10 cellular contexts compared by ENCODE assay signal in genomic region chr6:107655245-107655644, GRCh38.
A peak's percentile ranks its signal among the peaks of the same experiment; 100 is the strongest.
DNase-seq lines count a peak whose midpoint lies in the region; ATAC-seq and TF ChIP-seq lines count a peak whose summit lies in the region.
"Had no signal": no experiment of that assay in that cellular context is flagged by ENCODE, and none has a peak within 500 bp of the region (broad histone marks: within the 10 kb centered on the region; RNA-seq: fewer than 3 reads in every experiment).

No MANE protein-coding gene starts in this region.

- H3K56ac ChIP-seq in IMR-90 (ENCODE audit: extremely low read depth, insufficient read depth, low read length) = no peak overlapping the region

- no peaks in the 10 kb centered on the region for H3K4me1 ChIP-seq in DND-41 (ENCODE audit: insufficient read depth, low read length)
- peaks cover 25% of the 10 kb centered on the region for H3K4me1 ChIP-seq in IMR-90 (ENCODE audit: control insufficient read depth, insufficient read depth, low read length)
- H3K4me1 ChIP-seq in adipocyte (ENCODE audit: control insufficient read depth, insufficient read depth, low read length) = peaks cover 48% of the 10 kb centered on the region

- H3K9me3 ChIP-seq in DND-41 (ENCODE audit: insufficient read depth, low read length, severe bottlenecking) = no peaks in the 10 kb centered on the region
- H3K9me3 ChIP-seq in IMR-90 (ENCODE audit: control insufficient read depth, insufficient read depth, low read length) = peaks cover 2% of the 10 kb centered on the region
- no peaks in the 10 kb centered on the region for H3K9me3 ChIP-seq in adipocyte (ENCODE audit: control insufficient read depth, low read length)

- no peak overlapping the region for H4K8ac ChIP-seq in IMR-90 (ENCODE audit: low read depth in 2 of 2, low read length in 2 of 2)

- H3K4ac ChIP-seq in IMR-90 (ENCODE audit: low read depth, low read length) = no peak overlapping the region

- H3K36me3 ChIP-seq in DND-41 (ENCODE audit: insufficient read depth, low read length) (no peaks in the 10 kb centered on the region), IMR-90 (ENCODE audit: control insufficient read depth, insufficient read depth, low read length) (no peaks in the 10 kb centered on the region), adipocyte (ENCODE audit: control insufficient read depth, insufficient read depth, low read length, severe bottlenecking) (no peaks in the 10 kb centered on the region)

- H2AFZ ChIP-seq in DND-41 (ENCODE audit: low read depth, low read length) (no peak overlapping the region), IMR-90 (replicated peaks; ENCODE audit: low read length, poor library complexity) (no peak overlapping the region)

- H3K14ac ChIP-seq in IMR-90 (replicated peaks; ENCODE audit: low read depth, low read length) = no peak overlapping the region

- in situ Hi-C loops in IMR-90 (cut with MboI; ENCODE audit: low sequenced_read_pairs) = no loop called here

- no peak overlapping the region for H2AK9ac ChIP-seq in IMR-90 (replicated peaks; ENCODE audit: low read depth, low read length, poor library complexity)

- H3K27ac ChIP-seq in DND-41 (ENCODE audit: low read length) = no peak overlapping the region
- H3K27ac ChIP-seq in IMR-90 (ENCODE audit: insufficient read depth, low read length) = no peak overlapping the region; the same call in 1 of the 2 replicates

- peak; percentile 67; the same call in 2 of the 3 replicates for ATAC-seq in DND-41 (ENCODE audit: insufficient read depth, low read depth)
- no peak for ATAC-seq in IMR-90 (ENCODE audit: low read depth)
- ATAC-seq in HG02610 (IDR thresholded peaks at IDR 0.05; ENCODE audit: unreplicated experiment) = no peak

- H2BK5ac ChIP-seq in IMR-90 (ENCODE audit: low read depth, low read length, poor library complexity, severe bottlenecking) = no peak overlapping the region

- H3K4me3 ChIP-seq in DND-41 (ENCODE audit: low read depth in 1 of 2, low read length in 2 of 2) = no peak overlapping the region
- no peak overlapping the region for H3K4me3 ChIP-seq in IMR-90 (ENCODE audit: insufficient read depth, low read depth, low read length)
- H3K4me3 ChIP-seq in adipocyte (ENCODE audit: low read length) = no peak overlapping the region

- H3K4me2 ChIP-seq in DND-41 (ENCODE audit: insufficient read depth, low read length) (no peak overlapping the region), IMR-90 (ENCODE audit: low read depth, low read length) (no peak overlapping the region)

- no peak overlapping the region for H2BK15ac ChIP-seq in IMR-90 (ENCODE audit: low read depth, low read length)

- H2AK5ac ChIP-seq in IMR-90 (ENCODE audit: low read depth, low read length) = no peak overlapping the region

- no peak overlapping the region for H4K91ac ChIP-seq in IMR-90 (ENCODE audit: insufficient read depth, low read depth, low read length)

- H2BK120ac ChIP-seq in IMR-90 (ENCODE audit: low read depth, low read length) = no peak overlapping the region

- peak; percentile 20 for DNase-seq in DND-41
- DNase-seq in IMR-90 = no peak
- no peak for DNase-seq in adipocyte (ENCODE audit: low read depth)
- peak; percentile 17 to 48 for DNase-seq in lung microvascular endothelial cell (ENCODE audit: low read depth in 2 of 2)
- DNase-seq in RPMI8226 = no peak
- DNase-seq in T-helper 9 cell = no peak
- no peak for DNase-seq in NCI-H510A treated with DMSO at 0.1 percent for 48 hours (lab: John Stamatoyannopoulos, UW)
- DNase-seq: activated CD4-positive, alpha-beta T cell treated with anti-CD3 and anti-CD28 coated beads for 48 hours; stimulated activated CD4-positive, alpha-beta T cell treated with anti-CD3 and anti-CD28 coated beads, Interleukin-2, amount 100 ng/mL, for 24 hours had no signal

- no peak for TF ChIP-seq POLR2A in IMR-90 (IDR thresholded peaks at IDR 0.05; ENCODE audit: low read depth, low read length)

- POLR2A ChIA-PET in IMR-90 (lab: Charles Lee; ENCODE audit: unreplicated experiment) = no interaction called here

- WGBS in IMR-90 (ENCODE audit: extremely low coverage in 2 of 2, insufficient read length in 1 of 2), 2 experiments = no CpG with 5 or more reads among the region's 4 CpGs

- H2BK20ac ChIP-seq in IMR-90 (ENCODE audit: low read depth, low read length) = no peak overlapping the region

- BruUV-seq in IMR-90 (replicated peaks; lab: Mats Ljungman, UMichigan) = no TSS peak

- CTCF ChIA-PET in IMR-90 (lab: Yijun Ruan, JAX) = interaction anchor here (0.6 to 0.9 kb wide), 3 partner anchors 11 to 366 kb away, joined by 3 read pairs; no protein-coding TSS in a partner anchor

- no peak overlapping the region; the same call in 1 of the 2 replicates for H3K18ac ChIP-seq in IMR-90 (ENCODE audit: low read depth, low read length)

- peaks cover 7% of the 10 kb centered on the region for H3K9me1 ChIP-seq in IMR-90 (ENCODE audit: insufficient read depth, low read length)

- TF ChIP-seq CTCF in DND-41 (IDR thresholded peaks at IDR 0.05; ENCODE audit: borderline replicate concordance, extremely low read depth, low read length, poor library complexity, severe bottlenecking) = peak; percentile 59
- no peak for TF ChIP-seq CTCF in IMR-90 (conservative IDR thresholded peaks at IDR 0.05; ENCODE audit: low read depth, low read length)

- TF ChIP-seq RAD21 in IMR-90 (IDR thresholded peaks at IDR 0.05; ENCODE audit: low read length) = no peak

- peak overlapping the region; percentile 8; the same call in 1 of the 2 replicates for H4K5ac ChIP-seq in IMR-90 (ENCODE audit: low read depth, low read length)

- intact Hi-C loops in IMR-90 (cut with micrococcal nuclease) = loop anchor here (1.0 to 5.0 kb wide), 2 partner anchors 9 to 523 kb away; no protein-coding TSS in a partner anchor

- dilution Hi-C loops in IMR-90 (cut with HindIII; ENCODE audit: low sequenced_read_pairs, unreplicated experiment) = no loop called here

- no peak overlapping the region for H3K23ac ChIP-seq in IMR-90 (ENCODE audit: low read depth, low read length)

- H4K20me1 ChIP-seq in DND-41 (ENCODE audit: insufficient read depth, low read length) (no peaks in the 10 kb centered on the region), IMR-90 (ENCODE audit: insufficient read depth, low read length) (peaks cover 6% of the 10 kb centered on the region; the same call in 1 of the 2 replicates)

- H3K27me3 ChIP-seq in DND-41 (ENCODE audit: insufficient read depth, low read length, poor library complexity) = no peaks in the 10 kb centered on the region
- no peaks in the 10 kb centered on the region for H3K27me3 ChIP-seq in IMR-90 (ENCODE audit: control insufficient read depth, insufficient read depth, low read length)
- no peaks in the 10 kb centered on the region for H3K27me3 ChIP-seq in adipocyte (replicated peaks; ENCODE audit: control insufficient read depth, insufficient read depth, low read length)

- H3K9ac ChIP-seq in DND-41 (ENCODE audit: low read depth, low read length) (no peak overlapping the region), IMR-90 (ENCODE audit: low read depth, low read length) (no peak overlapping the region), adipocyte (ENCODE audit: low read length) (peak overlapping the region; percentile 65)

- H3K79me2 ChIP-seq in DND-41 (ENCODE audit: insufficient read depth, low read length) = no peaks in the 10 kb centered on the region

- peaks cover 0 to 2% of the 10 kb centered on the region in 2 experiments; a peak in 1 of 4 replicates for H3K79me1 ChIP-seq in IMR-90 (ENCODE audit: low read depth in 1 of 2, low read length in 2 of 2)

TF ChIP-seq in IMR-90, 13 proteins besides CTCF, POLR2A, EP300 and RAD21:
- TF ChIP-seq SMC3 (IDR thresholded peaks at IDR 0.05; ENCODE audit: low read depth, low read length) = no peak
- no peak for TF ChIP-seq CHD1 (IDR thresholded peaks at IDR 0.05; ENCODE audit: low read depth, low read length)
- TF ChIP-seq ELK1 (IDR thresholded peaks at IDR 0.05; ENCODE audit: borderline replicate concordance, low read depth, low read length) = no peak
- TF ChIP-seq MXI1 (IDR thresholded peaks at IDR 0.05; ENCODE audit: borderline replicate concordance, low read depth, low read length) = no peak
- no peak for TF ChIP-seq NFE2L2 (IDR thresholded peaks at IDR 0.05; ENCODE audit: low read depth, low read length)
- TF ChIP-seq RFX5 (IDR thresholded peaks at IDR 0.05; ENCODE audit: low read depth, low read length) = no peak
- TF ChIP-seq RCOR1 (IDR thresholded peaks at IDR 0.05; ENCODE audit: insufficient replicate concordance, low read length) = no peak
- no peak for TF ChIP-seq CEBPB (IDR thresholded peaks at IDR 0.05; ENCODE audit: low read depth, low read length)
- no peak for TF ChIP-seq MAFK (IDR thresholded peaks at IDR 0.05; ENCODE audit: low read depth, low read length)
- no peak for TF ChIP-seq USF2 (IDR thresholded peaks at IDR 0.05; ENCODE audit: low read depth, low read length)
- no peak for TF ChIP-seq MAZ (IDR thresholded peaks at IDR 0.05; ENCODE audit: borderline replicate concordance, low read depth, low read length)
- no peak for TF ChIP-seq FOS (IDR thresholded peaks at IDR 0.05; ENCODE audit: low read depth, low read length)
- TF ChIP-seq BHLHE40 (IDR thresholded peaks at IDR 0.05; ENCODE audit: low read depth, low read length) = no peak

Comparison
In these comparisons a context has a peak if more than half of its experiments do, and no peak if none do; other contexts are left out.
1. DNase-seq: peak in DND-41 (single experiment) and lung microvascular endothelial cell (2 of 2); none in IMR-90 (single experiment), adipocyte (single experiment), RPMI8226 (single experiment), T-helper 9 cell (single experiment) and NCI-H510A treated with DMSO at 0.1 percent for 48 hours (single experiment).